Comparison of ENCODE assay signal across 20 cellular contexts in the genomic region with DNA sequence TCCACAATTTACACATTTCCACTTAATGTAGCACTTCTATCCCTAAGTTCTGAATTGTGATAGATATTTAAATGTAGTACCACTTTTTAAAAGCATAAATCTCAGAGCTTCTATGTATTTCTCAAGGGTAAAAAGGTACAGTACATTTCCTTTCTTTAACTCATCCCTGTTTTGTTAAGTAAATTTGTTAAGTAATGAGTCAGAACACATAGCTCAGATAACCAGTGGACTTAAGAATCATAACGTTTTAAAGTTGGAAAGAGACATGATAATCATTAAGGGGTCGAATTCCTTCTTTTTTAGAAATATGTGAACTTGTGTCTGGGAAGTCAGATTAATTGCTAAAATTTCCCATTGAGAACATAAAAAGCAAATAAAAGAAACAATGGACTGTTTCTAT.
DNase-seq lines count a peak whose midpoint lies in the region; ATAC-seq, FAIRE-seq and TF ChIP-seq lines count a peak whose summit lies in the region.
"Had no signal": no experiment of that assay in that cellular context is flagged by ENCODE, and none has a peak within 500 bp of the region (broad histone marks: within the 10 kb centered on the region; RNA-seq: fewer than 3 reads in every experiment).

No MANE protein-coding gene starts in this region.

- H3K27ac Mint-ChIP-seq in mesothelial cell of epicardium, result peak overlapping the region; percentile 12
- H3K27ac Mint-ChIP-seq: B cell had no signal

- H3K4me2 ChIP-seq in A549, result peak overlapping the region; percentile 45; the same call in 2 of the 3 replicates
- H3K4me2 ChIP-seq in PC-3 (ENCODE audit: low read length), result peak overlapping the region; percentile 6
- no peak overlapping the region for H3K4me2 ChIP-seq in endothelial cell of umbilical vein (ENCODE audit: insufficient read depth, low read length)

- DNase-seq in A549 (ENCODE audit: low read depth in 1 of 2, low spot score in 1 of 2), result no peak
- DNase-seq in PC-3, result peak; percentile 30
- no peak for DNase-seq in endothelial cell of umbilical vein (ENCODE audit: low read depth, low spot score)
- no peak for DNase-seq in mesothelial cell of epicardium (ENCODE audit: low spot score in 2 of 2, unreplicated experiment in 2 of 2)
- no peak for DNase-seq in activated CD4-positive, alpha-beta T cell treated with anti-CD3 and anti-CD28 coated beads for 48 hours
- no peak for DNase-seq in GM12892 (ENCODE audit: insufficient read length)
- no peak for DNase-seq in A172 (ENCODE audit: low spot score)
- DNase-seq: COR-L47, DMS53, EL, NCI-H1105, NCI-H1694, NCI-H2081 treated with DMSO at 0.1 percent for 48 hours, SIG-M5 had no signal

- POLR2A ChIA-PET in A549 (lab: Yijun Ruan, JAX), result no interaction called here
- POLR2A ChIA-PET in PC-3 (lab: Charles Lee; ENCODE audit: unreplicated experiment), result no interaction called here
- POLR2A ChIA-PET in endothelial cell of umbilical vein (lab: Charles Lee), result no interaction called here

- no peaks in the 10 kb centered on the region for H3K9me2 ChIP-seq in PC-3 (replicated peaks; ENCODE audit: low read length)

- ATAC-seq in A549 (no peak), PC-3 (peak; percentile 81), HG03354 (IDR thresholded peaks at IDR 0.05; ENCODE audit: poor library complexity, severe bottlenecking, unreplicated experiment) (no peak)
- ATAC-seq: K562 had no signal

- H3K27ac ChIP-seq in A549 (no peak overlapping the region), PC-3 (ENCODE audit: low read length) (peak overlapping the region; percentile 2; the same call in 1 of the 2 replicates), endothelial cell of umbilical vein (ENCODE audit: insufficient read depth, low read depth, low read length) (no peak overlapping the region)
- H3K27ac ChIP-seq: 22Rv1, RWPE1 had no signal

- H3K4me1 ChIP-seq in A549, result no peaks in the 10 kb centered on the region
- peaks cover 17% of the 10 kb centered on the region for H3K4me1 ChIP-seq in PC-3 (ENCODE audit: insufficient read depth, low read length)
- H3K4me1 ChIP-seq in endothelial cell of umbilical vein (ENCODE audit: control insufficient read depth, extremely low read depth, insufficient read depth, low read length), result no peaks in the 10 kb centered on the region

- H3K4me3 ChIP-seq in A549, result no peak overlapping the region
- no peak overlapping the region for H3K4me3 ChIP-seq in PC-3 (ENCODE audit: low read length)
- H3K4me3 ChIP-seq in endothelial cell of umbilical vein (replicated peaks in 1 of 3; ENCODE audit: insufficient read depth in 1 of 3, low read depth in 1 of 3, low read length in 3 of 3), result no peak overlapping the region
- H3K4me3 ChIP-seq: K562 had no signal

- FAIRE-seq in A549 (lab: Jason Lieb, UNC) (no peak), endothelial cell of umbilical vein (lab: Jason Lieb, UNC) (peak; percentile 24), GM12892 (lab: Jason Lieb, UNC) (no peak)
- FAIRE-seq: H1, K562 had no signal

- H3K9me3 ChIP-seq in A549, result no peaks in the 10 kb centered on the region
- no peaks in the 10 kb centered on the region for H3K9me3 ChIP-seq in PC-3 (ENCODE audit: low read length)
- no peaks in the 10 kb centered on the region for H3K9me3 ChIP-seq in endothelial cell of umbilical vein (replicated peaks; ENCODE audit: control insufficient read depth, insufficient read depth, low read length)

- H3K9ac ChIP-seq in PC-3 (ENCODE audit: low read length), result no peak overlapping the region
- no peak overlapping the region for H3K9ac ChIP-seq in endothelial cell of umbilical vein (replicated peaks; ENCODE audit: extremely low read depth, insufficient read depth, low read length)

- intact Hi-C loops in PC-3 (cut with micrococcal nuclease), result loop anchor here (5.0 to 10.0 kb wide), 2 partner anchors 35 to 292 kb away; no protein-coding TSS in a partner anchor
- intact Hi-C loops in endothelial cell of umbilical vein (cut with micrococcal nuclease), result no loop called here

- H3K36me3 ChIP-seq in PC-3 (ENCODE audit: low read depth, low read length) (no peaks in the 10 kb centered on the region), endothelial cell of umbilical vein (ENCODE audit: control insufficient read depth in 2 of 2, extremely low read depth in 1 of 2, insufficient read depth in 2 of 2, low read length in 2 of 2) (no peaks in the 10 kb centered on the region)

- CTCF ChIA-PET in A549 (lab: Yijun Ruan, JAX) (no interaction called here), PC-3 (lab: Charles Lee) (interaction anchor here (0.5 kb wide), 1 partner anchor 595 kb away, joined by 4 read pairs; no protein-coding TSS in a partner anchor), endothelial cell of umbilical vein (lab: Charles Lee) (no interaction called here)

- 0% methylated on average over 2 of the region's 2 CpGs for WGBS in A549 (ENCODE audit: missing lambda C conversion rate)

- H3K27me3 ChIP-seq in PC-3 (ENCODE audit: low read length), result no peaks in the 10 kb centered on the region
- no peaks in the 10 kb centered on the region for H3K27me3 ChIP-seq in endothelial cell of umbilical vein (ENCODE audit: control insufficient read depth in 2 of 2, insufficient read depth in 2 of 2, low read length in 2 of 2)

- H3K9me1 ChIP-seq in endothelial cell of umbilical vein (replicated peaks; ENCODE audit: control insufficient read depth, extremely low read depth, insufficient read depth, low read length), result peaks cover 2% of the 10 kb centered on the region

- TF ChIP-seq POLR2A in A549 (IDR thresholded peaks at IDR 0.05; ENCODE audit: low read length) (no peak), endothelial cell of umbilical vein (IDR thresholded peaks at IDR 0.05; ENCODE audit: low read depth, low read length) (no peak), GM12892 (IDR thresholded peaks at IDR 0.05; ENCODE audit: low read depth, low read length) (no peak)

- H3K4me3 Mint-ChIP-seq in mesothelial cell of epicardium, result no peak overlapping the region
- H3K4me3 Mint-ChIP-seq: B cell had no signal

- no peaks in the 10 kb centered on the region for H3K27me3 Mint-ChIP-seq in mesothelial cell of epicardium (ENCODE audit: low read depth)
- H3K27me3 Mint-ChIP-seq: B cell had no signal

- no peak for TF ChIP-seq RAD21 in A549 (conservative IDR thresholded peaks at IDR 0.05 in 1 of 2, IDR thresholded peaks at IDR 0.05 in 1 of 2)

- BruUV-seq in PC-3 (replicated peaks; lab: Mats Ljungman, UMichigan), result no TSS peak
- no TSS peak for BruUV-seq in endothelial cell of umbilical vein (replicated peaks; lab: Mats Ljungman, UMichigan)

- TF ChIP-seq EP300 in A549 (IDR thresholded peaks at IDR 0.05), result no peak

- no peak for TF ChIP-seq CTCF in A549 (IDR thresholded peaks at IDR 0.05)
- no peak for TF ChIP-seq CTCF in PC-3 (conservative IDR thresholded peaks at IDR 0.05; ENCODE audit: low read depth, low read length)
- TF ChIP-seq CTCF in endothelial cell of umbilical vein (IDR thresholded peaks at IDR 0.05; ENCODE audit: extremely low read depth in 1 of 2, insufficient read depth in 1 of 2, low read depth in 1 of 2, low read length in 2 of 2), result no peak
- TF ChIP-seq CTCF in mesothelial cell of epicardium (IDR thresholded peaks at IDR 0.05; ENCODE audit: unreplicated experiment), result no peak

- H3K79me2 ChIP-seq in PC-3 (ENCODE audit: low read length), result no peaks in the 10 kb centered on the region
- H3K79me2 ChIP-seq in endothelial cell of umbilical vein (ENCODE audit: control insufficient read depth, insufficient read depth, low read length), result no peaks in the 10 kb centered on the region

- dilution Hi-C loops in endothelial cell of umbilical vein (cut with MboI; ENCODE audit: extremely low pct_ligation_motif_present, low sequenced_read_pairs), result no loop called here

- H2AFZ ChIP-seq in PC-3 (ENCODE audit: low read length) (0 out of 2 replicates have a peak overlapping the region, but pooled peaks have one; percentile 14), endothelial cell of umbilical vein (ENCODE audit: low read depth, low read length) (no peak overlapping the region)

- no peaks in the 10 kb centered on the region for H3K36me3 Mint-ChIP-seq in mesothelial cell of epicardium

- peaks cover 11% of the 10 kb centered on the region for H3K4me1 Mint-ChIP-seq in mesothelial cell of epicardium
- H3K4me1 Mint-ChIP-seq: B cell had no signal

- no peaks in the 10 kb centered on the region for H3F3A ChIP-seq in PC-3 (ENCODE audit: low read length, unreplicated experiment)

- peaks cover 18% of the 10 kb centered on the region for H3K9me3 Mint-ChIP-seq in mesothelial cell of epicardium

- H4K20me1 ChIP-seq in PC-3 (ENCODE audit: low read length) (no peaks in the 10 kb centered on the region), endothelial cell of umbilical vein (replicated peaks; ENCODE audit: control insufficient read depth, extremely low read depth, insufficient read depth, low read length) (no peaks in the 10 kb centered on the region)

TF ChIP-seq in A549, 52 proteins besides CTCF, POLR2A, EP300 and RAD21:
- TF ChIP-seq FOSB (CRISPR knock-in tag; IDR thresholded peaks at IDR 0.05) (no peak), CBX2 (IDR thresholded peaks at IDR 0.05; ENCODE audit: borderline replicate concordance, low read depth) (no peak), EHF (CRISPR knock-in tag; IDR thresholded peaks at IDR 0.05) (no peak), NFE2L2 (conservative IDR thresholded peaks at IDR 0.05; ENCODE audit: low read length) (no peak), HOXB5 (CRISPR knock-in tag; IDR thresholded peaks at IDR 0.05) (no peak), NR3C1 (IDR thresholded peaks at IDR 0.05) (no peak), JUN (IDR thresholded peaks at IDR 0.05) (no peak), CHD2 (IDR thresholded peaks at IDR 0.05; ENCODE audit: low read length, partially characterized antibody) (no peak)

TF ChIP-seq in endothelial cell of umbilical vein, 7 proteins besides CTCF, POLR2A, EP300 and RAD21:
- TF ChIP-seq FOS (IDR thresholded peaks at IDR 0.05; ENCODE audit: borderline replicate concordance, insufficient read depth, low read length), result no peak
- TF ChIP-seq, protein P1, sequence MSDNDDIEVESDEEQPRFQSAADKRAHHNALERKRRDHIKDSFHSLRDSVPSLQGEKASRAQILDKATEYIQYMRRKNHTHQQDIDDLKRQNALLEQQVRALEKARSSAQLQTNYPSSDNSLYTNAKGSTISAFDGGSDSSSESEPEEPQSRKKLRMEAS (IDR thresholded peaks at IDR 0.05; ENCODE audit: insufficient read depth, insufficient read length), result no peak
- no peak for TF ChIP-seq MYC (IDR thresholded peaks at IDR 0.05; ENCODE audit: low read depth, low read length)
- TF ChIP-seq EZH2 (IDR thresholded peaks at IDR 0.05; ENCODE audit: borderline replicate concordance, low read depth, low read length, severe bottlenecking), result no peak
- no peak for TF ChIP-seq GATA2 (IDR thresholded peaks at IDR 0.05; ENCODE audit: insufficient read depth, insufficient read length, low read depth, low read length)
- TF ChIP-seq POLR2AphosphoS5 (IDR thresholded peaks at IDR 0.05; ENCODE audit: insufficient read depth, low read depth, low read length), result no peak
- TF ChIP-seq JUN (IDR thresholded peaks at IDR 0.05; ENCODE audit: borderline replicate concordance, insufficient read depth, insufficient read length, low read depth), result no peak
